8 cellular contexts compared by ENCODE assay signal in genomic region chr3:112582242-112582874, GRCh38. TPM values are rescaled to one million over a fixed set of nuclear protein-coding genes. Genes with fewer than 3 reads are reported as not detected.
DNase-seq lines count a peak whose midpoint lies in the region; ATAC-seq and TF ChIP-seq lines count a peak whose summit lies in the region.

No MANE protein-coding gene starts in this region.

- H3K4me1 Mint-ChIP-seq in CD4-positive, alpha-beta T cell (ENCODE audit: low read depth) = peaks cover 5% of the 10 kb centered on the region

- peak in 2 of 10 experiments; percentile 2 to 11 for DNase-seq in CD4-positive, alpha-beta T cell
- DNase-seq in NCI-H2196 treated with DMSO at 0.1 percent for 48 hours (lab: John Stamatoyannopoulos, UW; ENCODE audit: unreplicated experiment) (peak; percentile 58), head of caudate nucleus (peak in 24 of 42 donors; percentile 20 to 62 (median 44))
- DNase-seq in activated CD4-positive, alpha-beta T cell treated with anti-CD3 and anti-CD28 coated beads, Interleukin-2, amount 50 U/mL, for 48 hours = peak; percentile 7 to 32
- DNase-seq in stimulated activated naive CD8-positive, alpha-beta T cell treated with anti-CD3 and anti-CD28 coated beads, Interleukin-15, Interleukin-2, amounts not matched to agents 100 U/mL and 50 U/mL, for 24 hours = peak; percentile 27

- TF ChIP-seq CTCF in CD4-positive, alpha-beta T cell (IDR thresholded peaks at IDR 0.05) = peak; percentile 43

- H3K9me3 ChIP-seq in CD4-positive, alpha-beta T cell (ENCODE audit: control insufficient read depth, low read length) = no peaks in the 10 kb centered on the region

- H3K27me3 ChIP-seq in CD4-positive, alpha-beta T cell (ENCODE audit: control insufficient read depth, insufficient read depth, low read length) = no peaks in the 10 kb centered on the region

- CTCF ChIA-PET in CD4-positive, alpha-beta T cell (lab: Charles Lee) = interaction anchor here (1.0 to 1.3 kb wide), 3 partner anchors 10 to 397 kb away, joined by 3 to 4 read pairs (median 3); no protein-coding TSS in a partner anchor

- POLR2A ChIA-PET in CD4-positive, alpha-beta T cell (lab: Charles Lee) = no interaction called here

- peak overlapping the region; percentile 36 for H3K27ac Mint-ChIP-seq in CD4-positive, alpha-beta T cell

- H3K36me3 Mint-ChIP-seq in CD4-positive, alpha-beta T cell (ENCODE audit: low read depth) = peaks cover 84% of the 10 kb centered on the region

- no peaks in the 10 kb centered on the region for H3K9me3 Mint-ChIP-seq in CD4-positive, alpha-beta T cell

- H3K27ac ChIP-seq in CD4-positive, alpha-beta T cell (ENCODE audit: low read depth, low read length) = no peak overlapping the region

- no peak overlapping the region for H3K4me3 Mint-ChIP-seq in CD4-positive, alpha-beta T cell

- no peaks in the 10 kb centered on the region for H3K27me3 Mint-ChIP-seq in CD4-positive, alpha-beta T cell

- no peak for ATAC-seq in CD4-positive, alpha-beta T cell (ENCODE audit: poor library complexity)
- ATAC-seq in GM18498 (IDR thresholded peaks at IDR 0.05; ENCODE audit: unreplicated experiment) = peak; percentile 55
- no peak for ATAC-seq in stimulated activated naive CD8-positive, alpha-beta T cell treated with anti-CD3 and anti-CD28 coated beads, Interleukin-15, Interleukin-2, amounts not matched to agents 100 U/mL and 50 U/mL, for 24 hours
- ATAC-seq in GM18868 (IDR thresholded peaks at IDR 0.05; ENCODE audit: unreplicated experiment) = no peak
- ATAC-seq in GM21423 (IDR thresholded peaks at IDR 0.05; ENCODE audit: unreplicated experiment) = no peak

- intact Hi-C loops in CD4-positive, alpha-beta T cell (cut with DNase I, micrococcal nuclease) = loop anchor here in 1 of 2 experiments (2.0 to 5.0 kb wide), 2 partner anchors 400 to 706 kb away; no protein-coding TSS in a partner anchor
- intact Hi-C loops in head of caudate nucleus (cut with DNase I) = no loop called here

RNA-seq across cellular contexts. Expression of gene SLC35A5, which starts 20.5 kb away (rescaled TPM):
- 1 to 10 TPM; 4.6 to 7.3 TPM for total RNA-seq in CD4-positive, alpha-beta T cell

RNA-seq across cellular contexts. Expression of gene ATG3, which starts 20.6 kb away (rescaled TPM):
- 10 to 100 TPM; 43.3 to 43.8 TPM for total RNA-seq in CD4-positive, alpha-beta T cell

RNA-seq across cellular contexts. Expression of gene CCDC80, which starts 58.6 kb away (rescaled TPM):
- not detected for total RNA-seq in CD4-positive, alpha-beta T cell
